In genomic region chr1:54764132-54764921, GRCh38 we compare ENCODE assay signal across 1 cellular context.
TF ChIP-seq lines count a peak whose summit lies in the region.

PARS2 (minus strand) TSS chr1:54764523; CDS start chr1:54759161, 5,362 bp downstream.

TF ChIP-seq in HepG2, 621 proteins besides CTCF, POLR2A, EP300 and RAD21 (continued from another document and continues in another):
- TF ChIP-seq AFF4 (CRISPR knock-in tag; IDR thresholded peaks at IDR 0.05): no peak
- TF ChIP-seq ZNF296 (CRISPR knock-in tag; conservative IDR thresholded peaks at IDR 0.05): no peak
- TF ChIP-seq XRCC5 (optimal IDR thresholded peaks at IDR 0.05; ENCODE audit: low read length): peak; percentile 1
- 0 out of 2 replicates have a peak, but pooled peaks have one; percentile 40 for TF ChIP-seq ARNTL (CRISPR knock-in tag; IDR thresholded peaks at IDR 0.05)
- peak; percentile 71 for TF ChIP-seq SAP130 (CRISPR knock-in tag; IDR thresholded peaks at IDR 0.05; ENCODE audit: low read depth)
- TF ChIP-seq MBNL3 (CRISPR knock-in tag; conservative IDR thresholded peaks at IDR 0.05): no peak
- no peak for TF ChIP-seq ZNF556 (CRISPR knock-in tag; IDR thresholded peaks at IDR 0.05; ENCODE audit: borderline replicate concordance)
- no peak for TF ChIP-seq SMC3 (IDR thresholded peaks at IDR 0.05; ENCODE audit: low read length)
- TF ChIP-seq TEAD2 (CRISPR knock-in tag; IDR thresholded peaks at IDR 0.05): no peak
- TF ChIP-seq GTF3A (CRISPR knock-in tag; conservative IDR thresholded peaks at IDR 0.05): no peak
- TF ChIP-seq IKZF4 (CRISPR knock-in tag; IDR thresholded peaks at IDR 0.05; ENCODE audit: borderline replicate concordance, low read depth, not compliant biosample characterization): peak; percentile 26
- peak; percentile 28; the same call in 1 of the 2 replicates for TF ChIP-seq ZNF333 (CRISPR knock-in tag; IDR thresholded peaks at IDR 0.05; ENCODE audit: borderline replicate concordance)
- TF ChIP-seq ZNF792 (CRISPR knock-in tag; IDR thresholded peaks at IDR 0.05): 0 out of 2 replicates have a peak, but pooled peaks have one; percentile 23
- no peak for TF ChIP-seq FOXP1 (IDR thresholded peaks at IDR 0.05)
- TF ChIP-seq FOXP1 (CRISPR knock-in tag; IDR thresholded peaks at IDR 0.05): no peak
- no peak; the same call in 1 of the 2 replicates for TF ChIP-seq ISX (CRISPR knock-in tag; conservative IDR thresholded peaks at IDR 0.05)
- peak; percentile 99 for TF ChIP-seq NFYB (CRISPR knock-in tag; IDR thresholded peaks at IDR 0.05)
- TF ChIP-seq HDAC2 (CRISPR knock-in tag; IDR thresholded peaks at IDR 0.05): no peak
- no peak for TF ChIP-seq ZKSCAN8 (CRISPR knock-in tag; IDR thresholded peaks at IDR 0.05; ENCODE audit: borderline replicate concordance)
- no peak; the same call in 1 of the 2 replicates for TF ChIP-seq ARID5B (CRISPR knock-in tag; IDR thresholded peaks at IDR 0.05)
- TF ChIP-seq NCOA5 (CRISPR knock-in tag; IDR thresholded peaks at IDR 0.05): no peak
- no peak for TF ChIP-seq SUZ12 (IDR thresholded peaks at IDR 0.05; ENCODE audit: low read depth, low read length)
- TF ChIP-seq ZBTB8A (CRISPR knock-in tag; IDR thresholded peaks at IDR 0.05; ENCODE audit: borderline replicate concordance, low read depth): no peak
- TF ChIP-seq GZF1 (CRISPR knock-in tag; IDR thresholded peaks at IDR 0.05): no peak
- TF ChIP-seq HNRNPH1 (optimal IDR thresholded peaks at IDR 0.05; ENCODE audit: low read depth, low read length): peak; percentile 56
- no peak for TF ChIP-seq RERE (CRISPR knock-in tag; IDR thresholded peaks at IDR 0.05; ENCODE audit: low read depth)
- TF ChIP-seq ZNF790 (CRISPR knock-in tag; IDR thresholded peaks at IDR 0.05; ENCODE audit: borderline replicate concordance): 0 out of 2 replicates have a peak, but pooled peaks have one; percentile 23
- no peak for TF ChIP-seq ZNF609 (CRISPR knock-in tag; IDR thresholded peaks at IDR 0.05; ENCODE audit: borderline replicate concordance)
- TF ChIP-seq ZFP36 (IDR thresholded peaks at IDR 0.05; ENCODE audit: borderline replicate concordance, low read depth, low read length, partially characterized antibody): no peak
- peak; percentile 36; the same call in 1 of the 2 replicates for TF ChIP-seq PATZ1 (CRISPR knock-in tag; IDR thresholded peaks at IDR 0.05)
- no peak for TF ChIP-seq ZBTB3 (CRISPR knock-in tag; IDR thresholded peaks at IDR 0.05; ENCODE audit: borderline replicate concordance, low read depth)
- TF ChIP-seq ZNF567 (CRISPR knock-in tag; IDR thresholded peaks at IDR 0.05; ENCODE audit: borderline replicate concordance): no peak
- no peak for TF ChIP-seq TRIM22 (IDR thresholded peaks at IDR 0.05)
- no peak for TF ChIP-seq HNF4A (CRISPR knock-in tag; IDR thresholded peaks at IDR 0.05)
